1 cellular context compared by ENCODE assay signal in genomic region chr2:144582651-144583361, GRCh38.
TF ChIP-seq lines count a peak whose summit lies in the region.

No MANE protein-coding gene starts in this region.

TF ChIP-seq in K562, 482 proteins besides CTCF, POLR2A, EP300 and RAD21 (continued from another document and continues in another):
- TF ChIP-seq SREBF1 (IDR thresholded peaks at IDR 0.05; ENCODE audit: borderline replicate concordance, low read depth, low read length) = no peak
- TF ChIP-seq ZNF311 (CRISPR knock-in tag; IDR thresholded peaks at IDR 0.05) = peak; percentile 71; the same call in 1 of the 2 replicates
- peak; percentile 50; the same call in 1 of the 2 replicates for TF ChIP-seq TEAD2 (tag; IDR thresholded peaks at IDR 0.05)
- TF ChIP-seq SETDB1 (IDR thresholded peaks at IDR 0.05; ENCODE audit: low read length) = peak; percentile 82
- TF ChIP-seq TCF7 (IDR thresholded peaks at IDR 0.05; ENCODE audit: borderline replicate concordance) = no peak
- TF ChIP-seq, protein P1, sequence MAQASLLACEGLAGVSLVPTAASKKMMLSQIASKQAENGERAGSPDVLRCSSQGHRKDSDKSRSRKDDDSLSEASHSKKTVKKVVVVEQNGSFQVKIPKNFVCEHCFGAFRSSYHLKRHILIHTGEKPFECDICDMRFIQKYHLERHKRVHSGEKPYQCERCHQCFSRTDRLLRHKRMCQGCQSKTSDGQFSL (CRISPR knock-in tag; IDR thresholded peaks at IDR 0.05) = no peak; the same call in 1 of the 2 replicates
- TF ChIP-seq, protein P1 (tag; IDR thresholded peaks at IDR 0.05) = peak in 1 of 2 experiments; percentile 22; a peak in 2 of 4 replicates
- TF ChIP-seq FOXA1 (IDR thresholded peaks at IDR 0.05; ENCODE audit: borderline replicate concordance) = no peak
- peak; percentile 89 for TF ChIP-seq ZNF316 (IDR thresholded peaks at IDR 0.05)
- TF ChIP-seq, protein P2, sequence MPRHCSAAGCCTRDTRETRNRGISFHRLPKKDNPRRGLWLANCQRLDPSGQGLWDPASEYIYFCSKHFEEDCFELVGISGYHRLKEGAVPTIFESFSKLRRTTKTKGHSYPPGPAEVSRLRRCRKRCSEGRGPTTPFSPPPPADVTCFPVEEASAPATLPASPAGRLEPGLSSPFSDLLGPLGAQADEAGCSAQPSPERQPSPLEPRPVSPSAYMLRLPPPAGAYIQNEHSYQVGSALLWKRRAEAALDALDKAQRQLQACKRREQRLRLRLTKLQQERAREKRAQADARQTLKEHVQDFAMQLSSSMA (CRISPR knock-in tag; IDR thresholded peaks at IDR 0.05) = no peak
- TF ChIP-seq KLF1 (tag; IDR thresholded peaks at IDR 0.05) = peak; percentile 96
- peak; percentile 85 for TF ChIP-seq MAFG (tag; conservative IDR thresholded peaks at IDR 0.05)
- peak; percentile 67 to 82 for TF ChIP-seq FOXA3 (CRISPR knock-in tag; conservative IDR thresholded peaks at IDR 0.05 in 1 of 2, IDR thresholded peaks at IDR 0.05 in 1 of 2)
- TF ChIP-seq, protein P3, sequence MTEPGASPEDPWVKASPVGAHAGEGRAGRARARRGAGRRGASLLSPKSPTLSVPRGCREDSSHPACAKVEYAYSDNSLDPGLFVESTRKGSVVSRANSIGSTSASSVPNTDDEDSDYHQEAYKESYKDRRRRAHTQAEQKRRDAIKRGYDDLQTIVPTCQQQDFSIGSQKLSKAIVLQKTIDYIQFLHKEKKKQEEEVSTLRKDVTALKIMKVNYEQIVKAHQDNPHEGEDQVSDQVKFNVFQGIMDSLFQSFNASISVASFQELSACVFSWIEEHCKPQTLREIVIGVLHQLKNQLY (CRISPR knock-in tag; conservative IDR thresholded peaks at IDR 0.05) = no peak
- TF ChIP-seq ZNF384 (IDR thresholded peaks at IDR 0.05; ENCODE audit: low read depth, low read length) = peak; percentile 43; the same call in 1 of the 2 replicates
- TF ChIP-seq, protein P4, sequence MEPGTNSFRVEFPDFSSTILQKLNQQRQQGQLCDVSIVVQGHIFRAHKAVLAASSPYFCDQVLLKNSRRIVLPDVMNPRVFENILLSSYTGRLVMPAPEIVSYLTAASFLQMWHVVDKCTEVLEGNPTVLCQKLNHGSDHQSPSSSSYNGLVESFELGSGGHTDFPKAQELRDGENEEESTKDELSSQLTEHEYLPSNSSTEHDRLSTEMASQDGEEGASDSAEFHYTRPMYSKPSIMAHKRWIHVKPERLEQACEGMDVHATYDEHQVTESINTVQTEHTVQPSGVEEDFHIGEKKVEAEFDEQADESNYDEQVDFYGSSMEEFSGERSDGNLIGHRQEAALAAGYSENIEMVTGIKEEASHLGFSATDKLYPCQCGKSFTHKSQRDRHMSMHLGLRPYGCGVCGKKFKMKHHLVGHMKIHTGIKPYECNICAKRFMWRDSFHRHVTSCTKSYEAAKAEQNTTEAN (CRISPR knock-in tag; IDR thresholded peaks at IDR 0.05) = no peak
- no peak for TF ChIP-seq ZNF436 (CRISPR knock-in tag; IDR thresholded peaks at IDR 0.05)
- TF ChIP-seq, protein P5, sequence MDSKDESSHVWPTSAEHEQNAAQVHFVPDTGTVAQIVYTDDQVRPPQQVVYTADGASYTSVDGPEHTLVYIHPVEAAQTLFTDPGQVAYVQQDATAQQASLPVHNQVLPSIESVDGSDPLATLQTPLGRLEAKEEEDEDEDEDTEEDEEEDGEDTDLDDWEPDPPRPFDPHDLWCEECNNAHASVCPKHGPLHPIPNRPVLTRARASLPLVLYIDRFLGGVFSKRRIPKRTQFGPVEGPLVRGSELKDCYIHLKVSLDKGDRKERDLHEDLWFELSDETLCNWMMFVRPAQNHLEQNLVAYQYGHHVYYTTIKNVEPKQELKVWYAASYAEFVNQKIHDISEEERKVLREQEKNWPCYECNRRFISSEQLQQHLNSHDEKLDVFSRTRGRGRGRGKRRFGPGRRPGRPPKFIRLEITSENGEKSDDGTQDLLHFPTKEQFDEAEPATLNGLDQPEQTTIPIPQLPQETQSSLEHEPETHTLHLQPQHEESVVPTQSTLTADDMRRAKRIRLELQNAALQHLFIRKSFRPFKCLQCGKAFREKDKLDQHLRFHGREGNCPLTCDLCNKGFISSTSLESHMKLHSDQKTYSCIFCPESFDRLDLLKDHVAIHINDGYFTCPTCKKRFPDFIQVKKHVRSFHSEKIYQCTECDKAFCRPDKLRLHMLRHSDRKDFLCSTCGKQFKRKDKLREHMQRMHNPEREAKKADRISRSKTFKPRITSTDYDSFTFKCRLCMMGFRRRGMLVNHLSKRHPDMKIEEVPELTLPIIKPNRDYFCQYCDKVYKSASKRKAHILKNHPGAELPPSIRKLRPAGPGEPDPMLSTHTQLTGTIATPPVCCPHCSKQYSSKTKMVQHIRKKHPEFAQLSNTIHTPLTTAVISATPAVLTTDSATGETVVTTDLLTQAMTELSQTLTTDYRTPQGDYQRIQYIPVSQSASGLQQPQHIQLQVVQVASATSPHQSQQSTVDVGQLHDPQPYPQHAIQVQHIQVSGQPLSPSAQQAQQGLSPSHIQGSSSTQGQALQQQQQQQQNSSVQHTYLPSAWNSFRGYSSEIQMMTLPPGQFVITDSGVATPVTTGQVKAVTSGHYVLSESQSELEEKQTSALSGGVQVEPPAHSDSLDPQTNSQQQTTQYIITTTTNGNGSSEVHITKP (IDR thresholded peaks at IDR 0.05; ENCODE audit: partially characterized antibody) = no peak
- peak; percentile 61; the same call in 1 of the 2 replicates for TF ChIP-seq PYGO2 (tag; IDR thresholded peaks at IDR 0.05)
- TF ChIP-seq CCAR2 (IDR thresholded peaks at IDR 0.05; ENCODE audit: low read depth, low read length) = no peak
- TF ChIP-seq HNRNPLL (IDR thresholded peaks at IDR 0.05; ENCODE audit: low read depth, low read length, poor library complexity, severe bottlenecking) = no peak
- no peak for TF ChIP-seq STAT5B (CRISPR knock-in tag; IDR thresholded peaks at IDR 0.05)
- TF ChIP-seq, protein P6, sequence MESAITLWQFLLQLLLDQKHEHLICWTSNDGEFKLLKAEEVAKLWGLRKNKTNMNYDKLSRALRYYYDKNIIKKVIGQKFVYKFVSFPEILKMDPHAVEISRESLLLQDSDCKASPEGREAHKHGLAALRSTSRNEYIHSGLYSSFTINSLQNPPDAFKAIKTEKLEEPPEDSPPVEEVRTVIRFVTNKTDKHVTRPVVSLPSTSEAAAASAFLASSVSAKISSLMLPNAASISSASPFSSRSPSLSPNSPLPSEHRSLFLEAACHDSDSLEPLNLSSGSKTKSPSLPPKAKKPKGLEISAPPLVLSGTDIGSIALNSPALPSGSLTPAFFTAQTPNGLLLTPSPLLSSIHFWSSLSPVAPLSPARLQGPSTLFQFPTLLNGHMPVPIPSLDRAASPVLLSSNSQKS (CRISPR knock-in tag; IDR thresholded peaks at IDR 0.05) = no peak
- TF ChIP-seq CAMTA2 (CRISPR knock-in tag; conservative IDR thresholded peaks at IDR 0.05) = no peak
- TF ChIP-seq ZNF589 (CRISPR knock-in tag; IDR thresholded peaks at IDR 0.05; ENCODE audit: low read depth) = peak; percentile 77; the same call in 1 of the 2 replicates
- TF ChIP-seq, protein P7, sequence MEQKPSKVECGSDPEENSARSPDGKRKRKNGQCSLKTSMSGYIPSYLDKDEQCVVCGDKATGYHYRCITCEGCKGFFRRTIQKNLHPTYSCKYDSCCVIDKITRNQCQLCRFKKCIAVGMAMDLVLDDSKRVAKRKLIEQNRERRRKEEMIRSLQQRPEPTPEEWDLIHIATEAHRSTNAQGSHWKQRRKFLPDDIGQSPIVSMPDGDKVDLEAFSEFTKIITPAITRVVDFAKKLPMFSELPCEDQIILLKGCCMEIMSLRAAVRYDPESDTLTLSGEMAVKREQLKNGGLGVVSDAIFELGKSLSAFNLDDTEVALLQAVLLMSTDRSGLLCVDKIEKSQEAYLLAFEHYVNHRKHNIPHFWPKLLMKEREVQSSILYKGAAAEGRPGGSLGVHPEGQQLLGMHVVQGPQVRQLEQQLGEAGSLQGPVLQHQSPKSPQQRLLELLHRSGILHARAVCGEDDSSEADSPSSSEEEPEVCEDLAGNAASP (IDR thresholded peaks at IDR 0.05) = no peak
- no peak for TF ChIP-seq SREBF2 (CRISPR knock-in tag; IDR thresholded peaks at IDR 0.05)
- TF ChIP-seq, protein P8, sequence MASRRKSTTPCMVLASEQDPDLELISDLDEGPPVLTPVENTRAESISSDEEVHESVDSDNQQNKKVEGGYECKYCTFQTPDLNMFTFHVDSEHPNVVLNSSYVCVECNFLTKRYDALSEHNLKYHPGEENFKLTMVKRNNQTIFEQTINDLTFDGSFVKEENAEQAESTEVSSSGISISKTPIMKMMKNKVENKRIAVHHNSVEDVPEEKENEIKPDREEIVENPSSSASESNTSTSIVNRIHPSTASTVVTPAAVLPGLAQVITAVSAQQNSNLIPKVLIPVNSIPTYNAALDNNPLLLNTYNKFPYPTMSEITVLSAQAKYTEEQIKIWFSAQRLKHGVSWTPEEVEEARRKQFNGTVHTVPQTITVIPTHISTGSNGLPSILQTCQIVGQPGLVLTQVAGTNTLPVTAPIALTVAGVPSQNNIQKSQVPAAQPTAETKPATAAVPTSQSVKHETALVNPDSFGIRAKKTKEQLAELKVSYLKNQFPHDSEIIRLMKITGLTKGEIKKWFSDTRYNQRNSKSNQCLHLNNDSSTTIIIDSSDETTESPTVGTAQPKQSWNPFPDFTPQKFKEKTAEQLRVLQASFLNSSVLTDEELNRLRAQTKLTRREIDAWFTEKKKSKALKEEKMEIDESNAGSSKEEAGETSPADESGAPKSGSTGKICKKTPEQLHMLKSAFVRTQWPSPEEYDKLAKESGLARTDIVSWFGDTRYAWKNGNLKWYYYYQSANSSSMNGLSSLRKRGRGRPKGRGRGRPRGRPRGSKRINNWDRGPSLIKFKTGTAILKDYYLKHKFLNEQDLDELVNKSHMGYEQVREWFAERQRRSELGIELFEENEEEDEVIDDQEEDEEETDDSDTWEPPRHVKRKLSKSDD (conservative IDR thresholded peaks at IDR 0.05; ENCODE audit: low read length) = no peak
- TF ChIP-seq DLX4 (CRISPR knock-in tag; IDR thresholded peaks at IDR 0.05) = no peak
- no peak for TF ChIP-seq PREB (CRISPR knock-in tag; IDR thresholded peaks at IDR 0.05)
- TF ChIP-seq ATF6 (CRISPR knock-in tag; IDR thresholded peaks at IDR 0.05) = no peak; the same call in 1 of the 2 replicates
- TF ChIP-seq MCM7 (IDR thresholded peaks at IDR 0.05) = peak in 1 of 2 experiments; percentile 79; a peak in 1 of 4 replicates
- TF ChIP-seq ZKSCAN8 (CRISPR knock-in tag; IDR thresholded peaks at IDR 0.05) = no peak
- no peak for TF ChIP-seq HEY1 (CRISPR knock-in tag; IDR thresholded peaks at IDR 0.05; ENCODE audit: borderline replicate concordance)
- TF ChIP-seq HOXB6 (CRISPR knock-in tag; IDR thresholded peaks at IDR 0.05; ENCODE audit: borderline replicate concordance) = no peak
- no peak for TF ChIP-seq FIP1L1 (IDR thresholded peaks at IDR 0.05; ENCODE audit: low read depth, low read length, poor library complexity, severe bottlenecking)
- no peak for TF ChIP-seq SMARCA5 (IDR thresholded peaks at IDR 0.05)
- no peak for TF ChIP-seq ZNF584 (CRISPR knock-in tag; IDR thresholded peaks at IDR 0.05; ENCODE audit: low read depth)
